17 cellular contexts compared by ENCODE assay signal in the genomic region with DNA sequence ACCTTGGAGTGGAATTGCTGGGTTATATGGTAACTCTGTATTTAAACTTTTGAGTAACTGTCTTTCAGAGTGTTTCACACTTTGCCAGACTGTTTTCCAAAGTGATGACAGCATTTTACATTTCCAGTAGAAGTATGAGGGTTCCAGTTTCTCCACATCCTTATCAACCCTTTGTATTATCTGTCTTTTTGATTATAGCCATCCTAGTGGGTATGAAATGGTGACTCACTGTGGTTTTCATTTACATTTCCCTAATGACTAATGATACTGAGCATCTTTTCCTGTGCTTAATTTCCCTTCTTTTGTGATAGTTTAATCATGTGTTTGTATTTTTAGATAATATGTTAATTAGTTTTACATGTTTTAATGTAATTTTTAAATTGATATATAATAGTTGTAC.
DNase-seq lines count a peak whose midpoint lies in the region; ATAC-seq, FAIRE-seq and TF ChIP-seq lines count a peak whose summit lies in the region.
"Had no signal": no experiment of that assay in that cellular context is flagged by ENCODE, and none has a peak within 500 bp of the region (broad histone marks: within the 10 kb centered on the region; RNA-seq: fewer than 3 reads in every experiment).

No MANE protein-coding gene starts in this region.

- H3K4me3 ChIP-seq in bronchial epithelial cell (ENCODE audit: low read depth, low read length) (no peak overlapping the region), psoas muscle (no peak overlapping the region)
- H3K4me3 ChIP-seq: Peyer's patch had no signal

- H3K36me3 Mint-ChIP-seq in activated naive CD8-positive, alpha-beta T cell treated with anti-CD3 and anti-CD28 coated beads, Interleukin-2, amount 50 U/mL, for 24 hours (ENCODE audit: low read depth) = peaks cover 6% of the 10 kb centered on the region
- H3K36me3 Mint-ChIP-seq in activated naive CD8-positive, alpha-beta T cell treated with anti-CD3 and anti-CD28 coated beads for 36 hours = no peaks in the 10 kb centered on the region
- no peaks in the 10 kb centered on the region for H3K36me3 Mint-ChIP-seq in stimulated activated memory B cell treated with anti-CD40 and anti-IgM and Interleukin-4, amounts not matched to agents 10 μg/mL and 1 μg/mL and 100 μg/mL, for 72 hours
- H3K36me3 Mint-ChIP-seq in natural killer cell = no peaks in the 10 kb centered on the region
- H3K36me3 Mint-ChIP-seq: CD14-positive monocyte had no signal

- TF ChIP-seq CTCF in bronchial epithelial cell (IDR thresholded peaks at IDR 0.05; ENCODE audit: insufficient read depth, low read length, severe bottlenecking) (no peak), psoas muscle (IDR thresholded peaks at IDR 0.05) (no peak), natural killer cell (IDR thresholded peaks at IDR 0.05) (no peak)

- TF ChIP-seq POLR2A in GM18505 (IDR thresholded peaks at IDR 0.05; ENCODE audit: borderline replicate concordance, extremely low read depth, insufficient read depth, insufficient read length) = no peak

- peaks cover 13% of the 10 kb centered on the region for H3K4me1 ChIP-seq in psoas muscle
- H3K4me1 ChIP-seq: Peyer's patch had no signal

- H3K27ac Mint-ChIP-seq in activated naive CD8-positive, alpha-beta T cell treated with anti-CD3 and anti-CD28 coated beads, Interleukin-2, amount 50 U/mL, for 24 hours = no peak overlapping the region
- no peak overlapping the region for H3K27ac Mint-ChIP-seq in activated naive CD8-positive, alpha-beta T cell treated with anti-CD3 and anti-CD28 coated beads for 36 hours
- no peak overlapping the region for H3K27ac Mint-ChIP-seq in stimulated activated memory B cell treated with anti-CD40 and anti-IgM and Interleukin-4, amounts not matched to agents 10 μg/mL and 1 μg/mL and 100 μg/mL, for 72 hours
- no peak overlapping the region for H3K27ac Mint-ChIP-seq in natural killer cell
- H3K27ac Mint-ChIP-seq: CD14-positive monocyte, H9, IgD-negative memory B cell had no signal

- no peak overlapping the region for H3K4me3 Mint-ChIP-seq in activated naive CD8-positive, alpha-beta T cell treated with anti-CD3 and anti-CD28 coated beads, Interleukin-2, amount 50 U/mL, for 24 hours
- H3K4me3 Mint-ChIP-seq in activated naive CD8-positive, alpha-beta T cell treated with anti-CD3 and anti-CD28 coated beads for 36 hours = no peak overlapping the region
- H3K4me3 Mint-ChIP-seq in stimulated activated memory B cell treated with anti-CD40 and anti-IgM and Interleukin-4, amounts not matched to agents 10 μg/mL and 1 μg/mL and 100 μg/mL, for 72 hours = no peak overlapping the region
- H3K4me3 Mint-ChIP-seq in natural killer cell = no peak overlapping the region
- H3K4me3 Mint-ChIP-seq: CD14-positive monocyte, H9, IgD-negative memory B cell had no signal

- H3K27me3 Mint-ChIP-seq in activated naive CD8-positive, alpha-beta T cell treated with anti-CD3 and anti-CD28 coated beads, Interleukin-2, amount 50 U/mL, for 24 hours = peaks cover 2% of the 10 kb centered on the region
- H3K27me3 Mint-ChIP-seq in activated naive CD8-positive, alpha-beta T cell treated with anti-CD3 and anti-CD28 coated beads for 36 hours = no peaks in the 10 kb centered on the region
- H3K27me3 Mint-ChIP-seq in stimulated activated memory B cell treated with anti-CD40 and anti-IgM and Interleukin-4, amounts not matched to agents 10 μg/mL and 1 μg/mL and 100 μg/mL, for 72 hours = peaks cover 17% of the 10 kb centered on the region
- H3K27me3 Mint-ChIP-seq in natural killer cell (ENCODE audit: low read depth in 2 of 2) = peaks cover 0 to 7% of the 10 kb centered on the region in 2 donors

- H3K27ac ChIP-seq in psoas muscle = peak overlapping the region; percentile 20
- H3K27ac ChIP-seq: 22Rv1, Peyer's patch had no signal

- H3K4me1 Mint-ChIP-seq in activated naive CD8-positive, alpha-beta T cell treated with anti-CD3 and anti-CD28 coated beads, Interleukin-2, amount 50 U/mL, for 24 hours = peaks cover 18% of the 10 kb centered on the region
- peaks cover 3% of the 10 kb centered on the region for H3K4me1 Mint-ChIP-seq in activated naive CD8-positive, alpha-beta T cell treated with anti-CD3 and anti-CD28 coated beads for 36 hours
- H3K4me1 Mint-ChIP-seq in stimulated activated memory B cell treated with anti-CD40 and anti-IgM and Interleukin-4, amounts not matched to agents 10 μg/mL and 1 μg/mL and 100 μg/mL, for 72 hours = no peaks in the 10 kb centered on the region
- no peaks in the 10 kb centered on the region for H3K4me1 Mint-ChIP-seq in natural killer cell
- H3K4me1 Mint-ChIP-seq: CD14-positive monocyte had no signal

- peaks cover 4% of the 10 kb centered on the region for H3K9me3 ChIP-seq in psoas muscle
- H3K9me3 ChIP-seq: Peyer's patch had no signal

- H3K27me3 ChIP-seq in bronchial epithelial cell (ENCODE audit: control insufficient read depth, insufficient read depth, low read length) = no peaks in the 10 kb centered on the region
- H3K27me3 ChIP-seq in psoas muscle (ENCODE audit: insufficient read depth in 3 of 3, low read length in 2 of 3) = no peaks in the 10 kb centered on the region
- H3K27me3 ChIP-seq: Peyer's patch had no signal

- FAIRE-seq in RCC 7860 (lab: Jason Lieb, UNC) (peak; percentile 38), bronchial epithelial cell (lab: Jason Lieb, UNC) (no peak)

- H3K9me3 Mint-ChIP-seq in activated naive CD8-positive, alpha-beta T cell treated with anti-CD3 and anti-CD28 coated beads, Interleukin-2, amount 50 U/mL, for 24 hours = peaks cover 15% of the 10 kb centered on the region
- peaks cover 18% of the 10 kb centered on the region for H3K9me3 Mint-ChIP-seq in activated naive CD8-positive, alpha-beta T cell treated with anti-CD3 and anti-CD28 coated beads for 36 hours
- peaks cover 5% of the 10 kb centered on the region for H3K9me3 Mint-ChIP-seq in stimulated activated memory B cell treated with anti-CD40 and anti-IgM and Interleukin-4, amounts not matched to agents 10 μg/mL and 1 μg/mL and 100 μg/mL, for 72 hours
- H3K9me3 Mint-ChIP-seq in natural killer cell = peaks cover 5 to 7% of the 10 kb centered on the region in 2 donors

- ATAC-seq in activated naive CD8-positive, alpha-beta T cell treated with anti-CD3 and anti-CD28 coated beads, Interleukin-2, amount 50 U/mL, for 24 hours = peak; percentile 42
- ATAC-seq in psoas muscle (no peak), GM18505 (IDR thresholded peaks at IDR 0.05; ENCODE audit: unreplicated experiment) (no peak), natural killer cell (no peak)
- no peak for ATAC-seq in stimulated activated memory B cell treated with anti-CD40 and anti-IgM and Interleukin-4, amounts not matched to agents 10 μg/mL and 1 μg/mL and 100 μg/mL, for 72 hours

- no peak for DNase-seq in activated naive CD8-positive, alpha-beta T cell treated with anti-CD3 and anti-CD28 coated beads, Interleukin-2, amount 50 U/mL, for 24 hours
- DNase-seq in activated naive CD8-positive, alpha-beta T cell treated with anti-CD3 and anti-CD28 coated beads for 36 hours = no peak
- DNase-seq in RCC 7860 (ENCODE audit: low spot score) (no peak), bronchial epithelial cell (ENCODE audit: low read depth) (peak; percentile 79), psoas muscle (no peak), natural killer cell (no peak)
- DNase-seq: DMS79, H9, NCI-H1105, NCI-H2081 treated with DMSO at 0.1 percent for 48 hours, Peyer's patch, SHP77 had no signal

- H3K36me3 ChIP-seq in bronchial epithelial cell (ENCODE audit: control insufficient read depth, insufficient read depth, low read length) = no peaks in the 10 kb centered on the region
- no peaks in the 10 kb centered on the region for H3K36me3 ChIP-seq in psoas muscle (ENCODE audit: insufficient read depth in 1 of 2, low read depth in 1 of 2)
- H3K36me3 ChIP-seq: Peyer's patch had no signal

- intact Hi-C loops in psoas muscle (cut with DNase I) (no loop called here), natural killer cell (cut with micrococcal nuclease) (no loop called here)
